Comparison of ENCODE assay signal across 19 cellular contexts in genomic region chr1:113540328-113540727, GRCh38.
"Had no signal": no experiment of that assay in that cellular context is flagged by ENCODE, and none has a peak within 500 bp of the region (broad histone marks: within the 10 kb centered on the region; RNA-seq: fewer than 3 reads in every experiment).

No MANE protein-coding gene starts in this region.

- H3K27ac ChIP-seq: adrenal gland, coronary artery, foreskin keratinocyte, lower lobe of right lung, testis, WERI-Rb-1 had no signal

- H3K27me3 ChIP-seq: adrenal gland, foreskin keratinocyte, testis had no signal

- ATAC-seq: foreskin keratinocyte; sciatic nerve; stimulated activated naive CD8-positive, alpha-beta T cell treated with anti-CD3 and anti-CD28 coated beads, Interleukin-15, amount 100 ng/mL, for 72 hours had no signal

- H3K4me1 ChIP-seq: adrenal gland, lower lobe of right lung, testis had no signal

- H3K36me3 ChIP-seq: adrenal gland, lower lobe of right lung, WERI-Rb-1 had no signal

- DNase-seq: activated CD4-positive, alpha-beta memory T cell treated with anti-CD3 and anti-CD28 coated beads for 36 hours; activated naive CD4-positive, alpha-beta T cell treated with anti-CD3 and anti-CD28 coated beads, Interleukin-2, amount 50 U/mL, for 16 hours; activated T-cell treated with anti-CD3 and anti-CD28 coated beads, Interleukin-2, amount 50 U/mL, for 24 hours; adrenal gland; caudate nucleus; effector CD4-positive, alpha-beta T cell; foreskin keratinocyte; glutamatergic neuron; kidney glomerular epithelial cell; lower lobe of right lung; stimulated activated CD4-positive, alpha-beta T cell treated with anti-CD3 and anti-CD28 coated beads, Interleukin-1b, Interleukin-23, amount 100 ng/mL, for 48 hours; stimulated activated naive CD8-positive, alpha-beta T cell treated with anti-CD3 and anti-CD28 coated beads, Interleukin-15, amount 100 ng/mL, for 72 hours; T-helper 1 cell; T1000; testis; WERI-Rb-1 had no signal

- H3K9me3 ChIP-seq: lower lobe of right lung, testis had no signal

- FAIRE-seq: endothelial cell of umbilical vein had no signal

- H3K4me3 ChIP-seq: adrenal gland, coronary artery, lower lobe of right lung, testis had no signal
